Comparison of ENCODE assay signal across 10 cellular contexts in genomic region chr2:119679846-119680245, GRCh38. TPM values are rescaled to one million over a fixed set of nuclear protein-coding genes. Genes with fewer than 3 reads are reported as not detected.
A peak's percentile ranks its signal among the peaks of the same experiment; 100 is the strongest.
DNase-seq lines count a peak whose midpoint lies in the region; ATAC-seq, FAIRE-seq and TF ChIP-seq lines count a peak whose summit lies in the region.
"Had no signal": no experiment of that assay in that cellular context is flagged by ENCODE, and none has a peak within 500 bp of the region (broad histone marks: within the 10 kb centered on the region; RNA-seq: fewer than 3 reads in every experiment).

No MANE protein-coding gene starts in this region.

- ATAC-seq in Right ventricle myocardium superior (ENCODE audit: poor library complexity) (no peak), HG02759 (IDR thresholded peaks at IDR 0.05; ENCODE audit: unreplicated experiment) (no peak)

- no peak for FAIRE-seq in frontal cortex (lab: Jason Lieb, UNC)

- TF ChIP-seq CTCF in right atrium auricular region (IDR thresholded peaks at IDR 0.05) (no peak), brain (conservative IDR thresholded peaks at IDR 0.05) (no peak), mesothelial cell of epicardium (IDR thresholded peaks at IDR 0.05; ENCODE audit: unreplicated experiment) (no peak), vagina (IDR thresholded peaks at IDR 0.05) (no peak)

- H3K27me3 ChIP-seq in right atrium auricular region = no peaks in the 10 kb centered on the region
- H3K27me3 ChIP-seq in vagina = no peaks in the 10 kb centered on the region

- H3K4me3 ChIP-seq in right atrium auricular region (peak overlapping the region; percentile 72 to 78), vagina (peak overlapping the region; percentile 68 to 85)

- peak overlapping the region; percentile 34 to 78 (median 60) for H3K27ac Mint-ChIP-seq in brain
- no peak overlapping the region for H3K27ac Mint-ChIP-seq in mesothelial cell of epicardium

- TF ChIP-seq POLR2A in vagina (IDR thresholded peaks at IDR 0.05) = no peak

- intact Hi-C loops in Right ventricle myocardium superior (cut with DNase I) (no loop called here), vagina (cut with DNase I) (no loop called here)

- H3K4me1 Mint-ChIP-seq in brain (peaks cover 60% of the 10 kb centered on the region), mesothelial cell of epicardium (peaks cover 18% of the 10 kb centered on the region)

- peaks cover 0 to 3% (median 0%) of the 10 kb centered on the region in 5 experiments for H3K9me3 Mint-ChIP-seq in brain
- no peaks in the 10 kb centered on the region for H3K9me3 Mint-ChIP-seq in mesothelial cell of epicardium

- no peak overlapping the region for H3K27ac ChIP-seq in right atrium auricular region
- H3K27ac ChIP-seq in vagina = no peak overlapping the region

- H3K36me3 ChIP-seq in right atrium auricular region (peaks cover 11% of the 10 kb centered on the region), vagina (no peaks in the 10 kb centered on the region)

- peaks cover 13% of the 10 kb centered on the region for H3K36me3 Mint-ChIP-seq in brain
- peaks cover 4% of the 10 kb centered on the region for H3K36me3 Mint-ChIP-seq in mesothelial cell of epicardium

- H3K9me3 ChIP-seq in right atrium auricular region = no peaks in the 10 kb centered on the region
- H3K9me3 ChIP-seq in vagina = no peaks in the 10 kb centered on the region

- H3K4me1 ChIP-seq in right atrium auricular region (peaks cover 0 to 9% of the 10 kb centered on the region in 2 donors), vagina (peaks cover 17% of the 10 kb centered on the region)

- DNase-seq in right atrium auricular region (ENCODE audit: low spot score) = no peak
- no peak for DNase-seq in Right ventricle myocardium superior
- no peak for DNase-seq in mesothelial cell of epicardium (ENCODE audit: low spot score in 2 of 2, unreplicated experiment in 2 of 2)
- DNase-seq in vagina (ENCODE audit: extremely low spot score in 2 of 2) = no peak
- DNase-seq in frontal cortex (ENCODE audit: low spot score in 2 of 2) = no peak
- no peak for DNase-seq in GDM1 (lab: John Stamatoyannopoulos, UW)
- DNase-seq: central memory CD4-positive, alpha-beta T cell; NCI-H1092 had no signal

- peaks cover 4% of the 10 kb centered on the region for H3K27me3 Mint-ChIP-seq in brain
- no peaks in the 10 kb centered on the region for H3K27me3 Mint-ChIP-seq in mesothelial cell of epicardium (ENCODE audit: low read depth)

- H3K4me3 Mint-ChIP-seq in brain (peak overlapping the region; percentile 84 to 91 (median 88)), mesothelial cell of epicardium (peak overlapping the region; percentile 84)

RNA-seq across cellular contexts. Expression of gene TMEM177, which starts 0.8 kb away (rescaled TPM):
- total RNA-seq in right atrium auricular region (1 to 10 TPM; 6.4 to 8.1 TPM), Right ventricle myocardium superior (10.5 TPM), mesothelial cell of epicardium (15.2 to 15.8 TPM (median 15.7 TPM) in 3 replicates), vagina (6.4 TPM), frontal cortex (12.6 TPM)
- polyA plus RNA-seq in brain (ENCODE audit: insufficient read depth, low read depth, low replicate concordance) = 6.9 TPM
